Comparison of ENCODE assay signal across 10 cellular contexts in the genomic region with DNA sequence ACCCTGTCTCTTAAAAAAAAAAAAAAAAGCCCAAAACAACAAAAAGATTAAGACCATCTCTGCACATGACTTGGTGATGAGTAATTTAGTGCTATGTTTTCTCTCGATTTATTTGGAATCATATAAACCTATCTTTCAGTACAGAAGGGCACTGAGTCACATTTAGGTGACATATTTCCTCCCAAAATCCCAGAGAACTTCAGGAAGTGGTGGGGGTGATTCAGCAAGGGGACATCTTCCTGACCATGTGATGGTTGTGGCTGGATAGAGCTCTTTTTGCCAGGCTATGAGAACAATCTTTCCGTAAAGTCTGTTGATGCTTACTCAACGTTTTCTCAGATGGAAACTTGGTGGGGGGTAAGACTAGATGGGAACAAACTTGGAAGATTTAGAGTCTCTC. TPM values are rescaled to one million over a fixed set of nuclear protein-coding genes. Genes with fewer than 3 reads are reported as not detected.
DNase-seq lines count a peak whose midpoint lies in the region; ATAC-seq and TF ChIP-seq lines count a peak whose summit lies in the region.
"Had no signal": no experiment of that assay in that cellular context is flagged by ENCODE, and none has a peak within 500 bp of the region (broad histone marks: within the 10 kb centered on the region; RNA-seq: fewer than 3 reads in every experiment).

No MANE protein-coding gene starts in this region.

- H3K4me2 ChIP-seq in GM23338 (no peak overlapping the region), fibroblast of lung (ENCODE audit: extremely low read depth, insufficient read depth, low read length) (no peak overlapping the region)

- H3F3A ChIP-seq in GM23338 (replicated peaks; ENCODE audit: low read depth) = no peaks in the 10 kb centered on the region

- peaks cover 7% of the 10 kb centered on the region for H3K4me1 Mint-ChIP-seq in GM23338

- no peak overlapping the region for H3K9ac ChIP-seq in fibroblast of lung (ENCODE audit: insufficient read depth, low read length)

- H3K9me2 ChIP-seq in GM23338 (ENCODE audit: insufficient read depth) = no peaks in the 10 kb centered on the region

- no peak overlapping the region for H3K4me3 ChIP-seq in GM23338
- no peak overlapping the region for H3K4me3 ChIP-seq in SJSA1
- H3K4me3 ChIP-seq in fibroblast of lung (replicated peaks in 1 of 4; ENCODE audit: control extremely low read depth in 1 of 4, insufficient read depth in 1 of 4, low read depth in 3 of 4, low read length in 4 of 4) = no peak overlapping the region
- H3K4me3 ChIP-seq in skeletal muscle cell (ENCODE audit: low read depth, low read length) = no peak overlapping the region

- no peak for TF ChIP-seq CTCF in GM23338 (conservative IDR thresholded peaks at IDR 0.05; ENCODE audit: low read depth in 2 of 2)
- no peak for TF ChIP-seq CTCF in fibroblast of lung (conservative IDR thresholded peaks at IDR 0.05 in 1 of 2, IDR thresholded peaks at IDR 0.05 in 1 of 2; ENCODE audit: low read depth in 1 of 2, low read length in 2 of 2)

- no peak overlapping the region for H3K27ac ChIP-seq in GM23338 (ENCODE audit: low read depth)
- H3K27ac ChIP-seq in SJSA1 = peak overlapping the region; percentile 80
- H3K27ac ChIP-seq in fibroblast of lung (ENCODE audit: insufficient read depth, low read length) = peak overlapping the region; percentile 31

- H3K79me2 ChIP-seq in GM23338 (replicated peaks; ENCODE audit: insufficient read depth) (no peaks in the 10 kb centered on the region; the same call in 1 of the 2 replicates), fibroblast of lung (ENCODE audit: control insufficient read depth, insufficient read depth, low read length) (peaks cover 30% of the 10 kb centered on the region)

- H3K27me3 Mint-ChIP-seq in GM23338 (ENCODE audit: insufficient read depth, low read depth, poor library complexity) = no peaks in the 10 kb centered on the region

- DNase-seq in GM23338 (ENCODE audit: low spot score) (no peak), SJSA1 (ENCODE audit: low read depth in 1 of 2, low spot score in 2 of 2) (peak; percentile 84 to 92), fibroblast of lung (ENCODE audit: low read depth in 2 of 2) (peak; percentile 88 to 98), skeletal muscle cell (ENCODE audit: low read depth) (peak; percentile 98), NCI-H1694 treated with DMSO at 0.1 percent for 48 hours (lab: John Stamatoyannopoulos, UW) (no peak), NCI-H146 (lab: John Stamatoyannopoulos, UW) (no peak)
- DNase-seq: activated CD4-positive, alpha-beta T cell treated with anti-CD3 and anti-CD28 coated beads for 4 hours; activated naive CD4-positive, alpha-beta T cell treated with Interleukin-2 at 50 U/mL for 16 hours; SHP77 treated with DMSO at 0.1 percent for 48 hours had no signal

- H3K9me3 ChIP-seq in SJSA1 (replicated peaks) (no peaks in the 10 kb centered on the region), fibroblast of lung (ENCODE audit: control insufficient read depth, insufficient read depth, low read depth, low read length) (no peaks in the 10 kb centered on the region)

- H2AFZ ChIP-seq in GM23338 (no peak overlapping the region), fibroblast of lung (ENCODE audit: low read length) (no peak overlapping the region)

- no peak overlapping the region for H3K4me3 Mint-ChIP-seq in GM23338

- H3K36me3 ChIP-seq in GM23338 (ENCODE audit: insufficient read depth) = no peaks in the 10 kb centered on the region
- peaks cover 3% of the 10 kb centered on the region; the same call in 1 of the 2 replicates for H3K36me3 ChIP-seq in SJSA1
- peaks cover 1% of the 10 kb centered on the region for H3K36me3 ChIP-seq in fibroblast of lung (ENCODE audit: control insufficient read depth, insufficient read depth, low read length)

- H3K27me3 ChIP-seq in GM23338 (ENCODE audit: insufficient read depth) (no peaks in the 10 kb centered on the region), SJSA1 (replicated peaks) (no peaks in the 10 kb centered on the region), fibroblast of lung (ENCODE audit: control insufficient read depth, insufficient read depth, low read length) (no peaks in the 10 kb centered on the region)

- H3K9me3 Mint-ChIP-seq in GM23338 = no peaks in the 10 kb centered on the region

- 0 out of 3 replicates have a peak, but pooled peaks cover 2% of the 10 kb centered on the region for H3K36me3 Mint-ChIP-seq in GM23338 (ENCODE audit: low read depth)

- H3K27ac Mint-ChIP-seq in GM23338 = peak overlapping the region; percentile 51; the same call in 1 of the 2 replicates

- peaks cover 2% of the 10 kb centered on the region for H3K4me1 ChIP-seq in GM23338 (ENCODE audit: insufficient read depth)
- peaks cover 63% of the 10 kb centered on the region for H3K4me1 ChIP-seq in SJSA1 (replicated peaks)
- peaks cover 18% of the 10 kb centered on the region for H3K4me1 ChIP-seq in fibroblast of lung (ENCODE audit: control insufficient read depth, extremely low read depth, insufficient read depth, low read length)

- no peak for ATAC-seq in GM23338
- no peak for ATAC-seq in GM19035 (IDR thresholded peaks at IDR 0.05; ENCODE audit: unreplicated experiment)

- H4K20me1 ChIP-seq in GM23338 (replicated peaks; ENCODE audit: insufficient read depth) (no peaks in the 10 kb centered on the region), fibroblast of lung (ENCODE audit: control insufficient read depth, extremely low read depth, insufficient read depth, low read length) (no peaks in the 10 kb centered on the region)

TF ChIP-seq in GM23338, 12 proteins besides CTCF, POLR2A, EP300 and RAD21 (continues in another document):
- TF ChIP-seq, protein P1, sequence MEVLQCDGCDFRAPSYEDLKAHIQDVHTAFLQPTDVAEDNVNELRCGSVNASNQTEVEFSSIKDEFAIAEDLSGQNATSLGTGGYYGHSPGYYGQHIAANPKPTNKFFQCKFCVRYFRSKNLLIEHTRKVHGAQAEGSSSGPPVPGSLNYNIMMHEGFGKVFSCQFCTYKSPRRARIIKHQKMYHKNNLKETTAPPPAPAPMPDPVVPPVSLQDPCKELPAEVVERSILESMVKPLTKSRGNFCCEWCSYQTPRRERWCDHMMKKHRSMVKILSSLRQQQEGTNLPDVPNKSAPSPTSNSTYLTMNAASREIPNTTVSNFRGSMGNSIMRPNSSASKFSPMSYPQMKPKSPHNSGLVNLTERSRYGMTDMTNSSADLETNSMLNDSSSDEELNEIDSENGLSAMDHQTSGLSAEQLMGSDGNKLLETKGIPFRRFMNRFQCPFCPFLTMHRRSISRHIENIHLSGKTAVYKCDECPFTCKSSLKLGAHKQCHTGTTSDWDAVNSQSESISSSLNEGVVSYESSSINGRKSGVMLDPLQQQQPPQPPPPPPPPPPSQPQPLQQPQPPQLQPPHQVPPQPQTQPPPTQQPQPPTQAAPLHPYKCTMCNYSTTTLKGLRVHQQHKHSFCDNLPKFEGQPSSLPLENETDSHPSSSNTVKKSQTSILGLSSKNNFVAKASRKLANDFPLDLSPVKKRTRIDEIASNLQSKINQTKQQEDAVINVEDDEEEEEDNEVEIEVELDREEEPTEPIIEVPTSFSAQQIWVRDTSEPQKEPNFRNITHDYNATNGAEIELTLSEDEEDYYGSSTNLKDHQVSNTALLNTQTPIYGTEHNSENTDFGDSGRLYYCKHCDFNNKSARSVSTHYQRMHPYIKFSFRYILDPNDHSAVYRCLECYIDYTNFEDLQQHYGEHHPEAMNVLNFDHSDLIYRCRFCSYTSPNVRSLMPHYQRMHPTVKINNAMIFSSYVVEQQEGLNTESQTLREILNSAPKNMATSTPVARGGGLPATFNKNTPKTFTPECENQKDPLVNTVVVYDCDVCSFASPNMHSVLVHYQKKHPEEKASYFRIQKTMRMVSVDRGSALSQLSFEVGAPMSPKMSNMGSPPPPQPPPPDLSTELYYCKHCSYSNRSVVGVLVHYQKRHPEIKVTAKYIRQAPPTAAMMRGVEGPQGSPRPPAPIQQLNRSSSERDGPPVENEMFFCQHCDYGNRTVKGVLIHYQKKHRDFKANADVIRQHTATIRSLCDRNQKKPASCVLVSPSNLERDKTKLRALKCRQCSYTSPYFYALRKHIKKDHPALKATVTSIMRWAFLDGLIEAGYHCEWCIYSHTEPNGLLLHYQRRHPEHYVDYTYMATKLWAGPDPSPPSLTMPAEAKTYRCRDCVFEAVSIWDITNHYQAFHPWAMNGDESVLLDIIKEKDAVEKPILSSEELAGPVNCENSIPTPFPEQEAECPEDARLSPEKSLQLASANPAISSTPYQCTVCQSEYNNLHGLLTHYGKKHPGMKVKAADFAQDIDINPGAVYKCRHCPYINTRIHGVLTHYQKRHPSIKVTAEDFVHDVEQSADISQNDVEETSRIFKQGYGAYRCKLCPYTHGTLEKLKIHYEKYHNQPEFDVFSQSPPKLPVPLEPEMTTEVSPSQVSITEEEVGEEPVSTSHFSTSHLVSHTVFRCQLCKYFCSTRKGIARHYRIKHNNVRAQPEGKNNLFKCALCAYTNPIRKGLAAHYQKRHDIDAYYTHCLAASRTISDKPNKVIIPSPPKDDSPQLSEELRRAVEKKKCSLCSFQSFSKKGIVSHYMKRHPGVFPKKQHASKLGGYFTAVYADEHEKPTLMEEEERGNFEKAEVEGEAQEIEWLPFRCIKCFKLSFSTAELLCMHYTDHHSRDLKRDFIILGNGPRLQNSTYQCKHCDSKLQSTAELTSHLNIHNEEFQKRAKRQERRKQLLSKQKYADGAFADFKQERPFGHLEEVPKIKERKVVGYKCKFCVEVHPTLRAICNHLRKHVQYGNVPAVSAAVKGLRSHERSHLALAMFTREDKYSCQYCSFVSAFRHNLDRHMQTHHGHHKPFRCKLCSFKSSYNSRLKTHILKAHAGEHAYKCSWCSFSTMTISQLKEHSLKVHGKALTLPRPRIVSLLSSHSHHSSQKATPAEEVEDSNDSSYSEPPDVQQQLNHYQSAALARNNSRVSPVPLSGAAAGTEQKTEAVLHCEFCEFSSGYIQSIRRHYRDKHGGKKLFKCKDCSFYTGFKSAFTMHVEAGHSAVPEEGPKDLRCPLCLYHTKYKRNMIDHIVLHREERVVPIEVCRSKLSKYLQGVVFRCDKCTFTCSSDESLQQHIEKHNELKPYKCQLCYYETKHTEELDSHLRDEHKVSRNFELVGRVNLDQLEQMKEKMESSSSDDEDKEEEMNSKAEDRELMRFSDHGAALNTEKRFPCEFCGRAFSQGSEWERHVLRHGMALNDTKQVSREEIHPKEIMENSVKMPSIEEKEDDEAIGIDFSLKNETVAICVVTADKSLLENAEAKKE (CRISPR knock-in tag; IDR thresholded peaks at IDR 0.05) = no peak
- TF ChIP-seq EZH2phosphoT487 (IDR thresholded peaks at IDR 0.05; ENCODE audit: unreplicated experiment) = no peak
- no peak for TF ChIP-seq ZNF114 (CRISPR knock-in tag; IDR thresholded peaks at IDR 0.05)
- no peak for TF ChIP-seq JUNB (IDR thresholded peaks at IDR 0.05; ENCODE audit: unreplicated experiment)

RNA-seq across cellular contexts. Expression of a gene that starts 50.0 kb away (rescaled TPM):
- 27.0 and 33.2 TPM in 2 replicates for total RNA-seq in GM23338 (2014; rRNA removed; shearing (Covaris generic))
- 38.9 and 41.9 TPM in 2 replicates for polyA plus RNA-seq in GM23338 (2016; fragmentation: Nextera tagmentation; extraction: Ambion mirVana)
- 52.9 and 86.9 TPM in 2 replicates for total RNA-seq in SJSA1 (2014; rRNA removed; shearing (Covaris generic))
- 51.4 and 93.0 TPM in 2 replicates for total RNA-seq in fibroblast of lung
- 46.8 and 65.1 TPM in 2 replicates for polyA plus RNA-seq in fibroblast of lung
- polyA plus RNA-seq in fibroblast of lung (2012) = 26.7 and 40.5 TPM in 2 replicates
- 29.9 and 58.7 TPM in 2 replicates for polyA minus RNA-seq in fibroblast of lung (ENCODE audit: low replicate concordance)

Comparison
In these comparisons a context has a peak if more than half of its experiments do, and no peak if none do; other contexts are left out.
1. DNase-seq: peak in SJSA1 (2 of 2), fibroblast of lung (2 of 2) and skeletal muscle cell (single experiment); none in GM23338 (single experiment), NCI-H1694 treated with DMSO at 0.1 percent for 48 hours (single experiment) and NCI-H146 (single experiment).